ENCODE assay signal across 8 cellular contexts in genomic region chr19:10290439-10290875, GRCh38. TPM values are rescaled to one million over a fixed set of nuclear protein-coding genes. Genes with fewer than 3 reads are reported as not detected.
DNase-seq lines count a peak whose midpoint lies in the region; ATAC-seq and TF ChIP-seq lines count a peak whose summit lies in the region.

No MANE protein-coding gene starts in this region.

- peak overlapping the region; percentile 78 for H3K27ac Mint-ChIP-seq in activated CD4-positive, alpha-beta T cell treated with anti-CD3 and anti-CD28 coated beads, Interleukin-2, amount 10 ng/mL, durations not matched to agents 24 days and 14 days
- H3K27ac Mint-ChIP-seq in stimulated activated naive B cell treated with anti-CD40 and anti-IgM and Interleukin-4, amounts not matched to agents 10 μg/mL and 1 μg/mL and 100 μg/mL, for 72 hours = peak overlapping the region; percentile 89

- DNase-seq in activated CD4-positive, alpha-beta T cell treated with anti-CD3 and anti-CD28 coated beads, Interleukin-2, amount 10 ng/mL, durations not matched to agents 24 days and 14 days = peak; percentile 74
- DNase-seq in activated CD4-positive, alpha-beta T cell treated with anti-CD3 and anti-CD28 coated beads for 1 hour = no peak
- DNase-seq in SK-N-SH = no peak
- no peak for DNase-seq in fibroblast of pulmonary artery (ENCODE audit: low read depth)
- DNase-seq in stimulated activated naive B cell treated with anti-CD40 and anti-IgM and Interleukin-4, amounts not matched to agents 10 μg/mL and 1 μg/mL and 100 μg/mL, for 72 hours = no peak
- no peak for DNase-seq in midbrain (lab: John Stamatoyannopoulos, UW)

- no peaks in the 10 kb centered on the region for H3K9me2 ChIP-seq in SK-N-SH

- H3K9me3 ChIP-seq in SK-N-SH = no peaks in the 10 kb centered on the region

- CTCF ChIA-PET in SK-N-SH (lab: Yijun Ruan, JAX) = interaction anchor here (0.8 to 7.4 kb wide), 9 partner anchors 9 to 131 kb away, joined by 3 to 65 read pairs (median 9); partner anchors contain the start of genes CDC37 and ICAM1

- TF ChIP-seq EP300 in SK-N-SH (IDR thresholded peaks at IDR 0.05; ENCODE audit: borderline replicate concordance in 1 of 2, low read depth in 1 of 2, low read length in 1 of 2) = no peak

- H2AFZ ChIP-seq in SK-N-SH (ENCODE audit: low read depth) = peak overlapping the region; percentile 91

- H3K4me2 ChIP-seq in SK-N-SH = peak overlapping the region; percentile 98

- peaks cover 0 to 39% of the 10 kb centered on the region in 2 experiments; a peak in 1 of 4 replicates for H3K4me1 ChIP-seq in SK-N-SH (ENCODE audit: control insufficient read depth in 1 of 2, insufficient read depth in 2 of 2, low read depth in 1 of 2, low read length in 1 of 2)

- no peaks in the 10 kb centered on the region for H3K9me3 Mint-ChIP-seq in activated CD4-positive, alpha-beta T cell treated with anti-CD3 and anti-CD28 coated beads, Interleukin-2, amount 10 ng/mL, durations not matched to agents 24 days and 14 days
- H3K9me3 Mint-ChIP-seq in stimulated activated naive B cell treated with anti-CD40 and anti-IgM and Interleukin-4, amounts not matched to agents 10 μg/mL and 1 μg/mL and 100 μg/mL, for 72 hours = peaks cover 0 to 4% of the 10 kb centered on the region in 2 donors

- H3K27me3 ChIP-seq in SK-N-SH (ENCODE audit: insufficient read depth) = no peaks in the 10 kb centered on the region; the same call in 1 of the 2 replicates

- TF ChIP-seq CTCF in SK-N-SH (IDR thresholded peaks at IDR 0.05) = no peak
- TF ChIP-seq CTCF in fibroblast of pulmonary artery (IDR thresholded peaks at IDR 0.05; ENCODE audit: low read length, missing control alignments) = no peak

- H3K27ac ChIP-seq in SK-N-SH (ENCODE audit: low read depth in 2 of 2, low read length in 1 of 2) = no peak overlapping the region

- H3K4me3 Mint-ChIP-seq in activated CD4-positive, alpha-beta T cell treated with anti-CD3 and anti-CD28 coated beads, Interleukin-2, amount 10 ng/mL, durations not matched to agents 24 days and 14 days = peak overlapping the region; percentile 88
- peak overlapping the region; percentile 71 to 84 for H3K4me3 Mint-ChIP-seq in stimulated activated naive B cell treated with anti-CD40 and anti-IgM and Interleukin-4, amounts not matched to agents 10 μg/mL and 1 μg/mL and 100 μg/mL, for 72 hours

- H3K36me3 ChIP-seq in SK-N-SH (replicated peaks in 1 of 2; ENCODE audit: control insufficient read depth in 1 of 2, insufficient read depth in 2 of 2, low read length in 1 of 2) = no peaks in the 10 kb centered on the region

- no peak for ATAC-seq in stimulated activated naive B cell treated with anti-CD40 and anti-IgM and Interleukin-4, amounts not matched to agents 10 μg/mL and 1 μg/mL and 100 μg/mL, for 72 hours (replicated peaks)
- ATAC-seq in GM19397 (IDR thresholded peaks at IDR 0.05; ENCODE audit: unreplicated experiment) = no peak
- ATAC-seq in GM21576 (IDR thresholded peaks at IDR 0.05; ENCODE audit: unreplicated experiment) = no peak

- H3K79me2 ChIP-seq in SK-N-SH (ENCODE audit: insufficient read depth) = no peaks in the 10 kb centered on the region

- intact Hi-C loops in activated CD4-positive, alpha-beta T cell treated with anti-CD3 and anti-CD28 coated beads, Interleukin-2, amount 10 ng/mL, durations not matched to agents 24 days and 14 days (cut with micrococcal nuclease) = loop anchor here (1.0 to 5.0 kb wide), 3 partner anchors 20 to 277 kb away; partner anchors contain the start of genes CDKN2D and KRI1

- POLR2A ChIA-PET in SK-N-SH (lab: Yijun Ruan, JAX) = no interaction called here

- peaks cover 6% of the 10 kb centered on the region for H3F3A ChIP-seq in SK-N-SH (replicated peaks; ENCODE audit: insufficient read depth)

- peaks cover 70% of the 10 kb centered on the region for H3K4me1 Mint-ChIP-seq in activated CD4-positive, alpha-beta T cell treated with anti-CD3 and anti-CD28 coated beads, Interleukin-2, amount 10 ng/mL, durations not matched to agents 24 days and 14 days
- peaks cover 58 to 94% of the 10 kb centered on the region in 2 donors for H3K4me1 Mint-ChIP-seq in stimulated activated naive B cell treated with anti-CD40 and anti-IgM and Interleukin-4, amounts not matched to agents 10 μg/mL and 1 μg/mL and 100 μg/mL, for 72 hours

- peak overlapping the region; percentile 37 to 77; a peak in 3 of 4 replicates for H3K4me3 ChIP-seq in SK-N-SH (ENCODE audit: low read depth in 2 of 2, low read length in 1 of 2)
- H3K4me3 ChIP-seq in fibroblast of pulmonary artery (replicated peaks; ENCODE audit: low read depth, low read length) = peak overlapping the region; percentile 54

- peaks cover 14% of the 10 kb centered on the region for H3K36me3 Mint-ChIP-seq in activated CD4-positive, alpha-beta T cell treated with anti-CD3 and anti-CD28 coated beads, Interleukin-2, amount 10 ng/mL, durations not matched to agents 24 days and 14 days (ENCODE audit: low read depth)
- H3K36me3 Mint-ChIP-seq in stimulated activated naive B cell treated with anti-CD40 and anti-IgM and Interleukin-4, amounts not matched to agents 10 μg/mL and 1 μg/mL and 100 μg/mL, for 72 hours = peaks cover 17 to 23% of the 10 kb centered on the region in 2 donors

- no peak overlapping the region for H3K9ac ChIP-seq in SK-N-SH

- peaks cover 48% of the 10 kb centered on the region for H3K27me3 Mint-ChIP-seq in activated CD4-positive, alpha-beta T cell treated with anti-CD3 and anti-CD28 coated beads, Interleukin-2, amount 10 ng/mL, durations not matched to agents 24 days and 14 days
- peaks cover 58 to 77% of the 10 kb centered on the region in 2 donors for H3K27me3 Mint-ChIP-seq in stimulated activated naive B cell treated with anti-CD40 and anti-IgM and Interleukin-4, amounts not matched to agents 10 μg/mL and 1 μg/mL and 100 μg/mL, for 72 hours

- no peaks in the 10 kb centered on the region for H4K20me1 ChIP-seq in SK-N-SH (ENCODE audit: insufficient read depth)

- 3% methylated on average over 26 of the region's 26 CpGs for WGBS in SK-N-SH (ENCODE audit: low lambda C conversion rate)

- TF ChIP-seq RAD21 in SK-N-SH (IDR thresholded peaks at IDR 0.05; ENCODE audit: low read length) = no peak

TF ChIP-seq in SK-N-SH, 30 proteins besides CTCF, POLR2A, EP300 and RAD21 (continues in another document):
- no peak for TF ChIP-seq EZH2phosphoT487 (IDR thresholded peaks at IDR 0.05; ENCODE audit: borderline replicate concordance, low read depth)
- TF ChIP-seq YY1 (IDR thresholded peaks at IDR 0.05; ENCODE audit: low read depth) = no peak
- TF ChIP-seq FOSL2 (IDR thresholded peaks at IDR 0.05; ENCODE audit: borderline replicate concordance, low read depth) = no peak
- no peak for TF ChIP-seq RXRA (IDR thresholded peaks at IDR 0.05; ENCODE audit: borderline replicate concordance, low read depth)
- no peak for TF ChIP-seq RFX5 (IDR thresholded peaks at IDR 0.05; ENCODE audit: low read length)
- no peak for TF ChIP-seq TCF12 (IDR thresholded peaks at IDR 0.05)

RNA-seq across cellular contexts. Expression of gene ICAM5, which starts 0.7 kb away (rescaled TPM):
- total RNA-seq in activated CD4-positive, alpha-beta T cell treated with anti-CD3 and anti-CD28 coated beads, Interleukin-2, amount 10 ng/mL, durations not matched to agents 24 days and 14 days = 3.0 and 3.8 TPM in 2 replicates
- 4.9 and 5.2 TPM in 2 replicates for polyA plus RNA-seq in SK-N-SH (2012; rRNA removed)
- polyA plus RNA-seq in SK-N-SH (2012; cell fraction: cytosol; rRNA removed) = 0.95 and 2.6 TPM in 2 replicates
- polyA plus RNA-seq in SK-N-SH (2012; cell fraction: nucleus; rRNA removed) = 24.1 and 29.7 TPM in 2 replicates

RNA-seq across cellular contexts. Expression of gene ICAM4, which starts 3.7 kb away (rescaled TPM):
- 0.71 and 0.79 TPM in 2 replicates for total RNA-seq in activated CD4-positive, alpha-beta T cell treated with anti-CD3 and anti-CD28 coated beads, Interleukin-2, amount 10 ng/mL, durations not matched to agents 24 days and 14 days
- polyA plus RNA-seq in SK-N-SH (2012; rRNA removed) = 0.05 TPM in 2 replicates
- polyA plus RNA-seq in SK-N-SH (2012; cell fraction: cytosol; rRNA removed) = 0.03 and 0.05 TPM in 2 replicates
- polyA plus RNA-seq in SK-N-SH (2012; cell fraction: nucleus; rRNA removed) = 0.11 and 0.20 TPM in 2 replicates

RNA-seq across cellular contexts. Expression of gene ZGLP1, which starts 19.2 kb away (rescaled TPM):
- total RNA-seq in activated CD4-positive, alpha-beta T cell treated with anti-CD3 and anti-CD28 coated beads, Interleukin-2, amount 10 ng/mL, durations not matched to agents 24 days and 14 days = 2.0 and 2.8 TPM in 2 replicates
- polyA plus RNA-seq in SK-N-SH (2012; rRNA removed) = 1.8 and 2.1 TPM in 2 replicates
- 0.59 and 0.92 TPM in 2 replicates for polyA plus RNA-seq in SK-N-SH (2012; cell fraction: cytosol; rRNA removed)
- 15.4 and 19.0 TPM in 2 replicates for polyA plus RNA-seq in SK-N-SH (2012; cell fraction: nucleus; rRNA removed)

RNA-seq across cellular contexts. Expression of gene ICAM1, which starts 19.5 kb away (rescaled TPM):
- 81.5 and 82.1 TPM in 2 replicates for total RNA-seq in activated CD4-positive, alpha-beta T cell treated with anti-CD3 and anti-CD28 coated beads, Interleukin-2, amount 10 ng/mL, durations not matched to agents 24 days and 14 days
- 14.5 and 14.8 TPM in 2 replicates for polyA plus RNA-seq in SK-N-SH (2012; rRNA removed)
- 7.0 and 9.5 TPM in 2 replicates for polyA plus RNA-seq in SK-N-SH (2012; cell fraction: cytosol; rRNA removed)
- polyA plus RNA-seq in SK-N-SH (2012; cell fraction: nucleus; rRNA removed) = 27.0 and 35.4 TPM in 2 replicates

RNA-seq across cellular contexts. Expression of gene FDX2, which starts 25.4 kb away (rescaled TPM):
- total RNA-seq in activated CD4-positive, alpha-beta T cell treated with anti-CD3 and anti-CD28 coated beads, Interleukin-2, amount 10 ng/mL, durations not matched to agents 24 days and 14 days = 23.9 and 24.9 TPM in 2 replicates
- polyA plus RNA-seq in SK-N-SH (2012; rRNA removed) = 45.8 TPM in 2 replicates
- polyA plus RNA-seq in SK-N-SH (2012; cell fraction: cytosol; rRNA removed) = 24.1 and 32.4 TPM in 2 replicates
- 44.3 and 76.3 TPM in 2 replicates for polyA plus RNA-seq in SK-N-SH (2012; cell fraction: nucleus; rRNA removed)
